Comparison of ENCODE assay signal across 14 cellular contexts in genomic region chr20:31747640-31748039, GRCh38. TPM values are rescaled to one million over a fixed set of nuclear protein-coding genes. Genes with fewer than 3 reads are reported as not detected.
A peak's percentile ranks its signal among the peaks of the same experiment; 100 is the strongest.
DNase-seq lines count a peak whose midpoint lies in the region; ATAC-seq and TF ChIP-seq lines count a peak whose summit lies in the region.
"Had no signal": no experiment of that assay in that cellular context is flagged by ENCODE, and none has a peak within 500 bp of the region (broad histone marks: within the 10 kb centered on the region; RNA-seq: fewer than 3 reads in every experiment).

No MANE protein-coding gene starts in this region.

- TF ChIP-seq CTCF in left ventricle myocardium inferior (IDR thresholded peaks at IDR 0.05; ENCODE audit: borderline replicate concordance) = no peak
- no peak for TF ChIP-seq CTCF in right atrium auricular region (IDR thresholded peaks at IDR 0.05)
- TF ChIP-seq CTCF in left lung (IDR thresholded peaks at IDR 0.05) = no peak
- no peak for TF ChIP-seq CTCF in type B pancreatic cell (conservative IDR thresholded peaks at IDR 0.05)
- no peak for TF ChIP-seq CTCF in vagina (IDR thresholded peaks at IDR 0.05)

- H3K4me1 ChIP-seq in left ventricle myocardium inferior (no peaks in the 10 kb centered on the region), right atrium auricular region (no peaks in the 10 kb centered on the region), adipocyte (ENCODE audit: control insufficient read depth, insufficient read depth, low read length) (peaks cover 34% of the 10 kb centered on the region), left lung (no peaks in the 10 kb centered on the region), vagina (no peaks in the 10 kb centered on the region)

- H3K4me1 Mint-ChIP-seq in type B pancreatic cell (ENCODE audit: unreplicated experiment) = peaks cover 34% of the 10 kb centered on the region

- H3K9me3 ChIP-seq in left ventricle myocardium inferior (replicated peaks) = no peaks in the 10 kb centered on the region
- no peaks in the 10 kb centered on the region for H3K9me3 ChIP-seq in right atrium auricular region
- H3K9me3 ChIP-seq in adipocyte (ENCODE audit: control insufficient read depth, low read length) = no peaks in the 10 kb centered on the region
- H3K9me3 ChIP-seq in left lung = no peaks in the 10 kb centered on the region
- no peaks in the 10 kb centered on the region for H3K9me3 ChIP-seq in vagina
- H3K9me3 ChIP-seq: HAP-1, MG63 had no signal

- H3K27ac ChIP-seq in left ventricle myocardium inferior (replicated peaks) (peak overlapping the region; percentile 23), right atrium auricular region (no peak overlapping the region), left lung (peak overlapping the region in 1 of 2 donors; percentile 29), vagina (no peak overlapping the region)

- DNase-seq in left ventricle myocardium inferior (no peak), right atrium auricular region (ENCODE audit: low spot score) (no peak), adipocyte (ENCODE audit: low read depth) (no peak), left lung (no peak), type B pancreatic cell (ENCODE audit: extremely low spot score, unreplicated experiment) (no peak), vagina (ENCODE audit: extremely low spot score in 2 of 2) (no peak)
- DNase-seq in activated CD4-positive, alpha-beta T cell treated with anti-CD3 and anti-CD28 coated beads, Interleukin-2, amount 50 U/mL, for 4 hours = no peak
- no peak for DNase-seq in activated naive CD4-positive, alpha-beta T cell treated with Interleukin-2 at 50 U/mL for 16 hours
- DNase-seq: activated CD4-positive, CD25-positive, alpha-beta regulatory T cell; activated T-cell treated with anti-CD3 and anti-CD28 coated beads for 4 hours; MG63; NCI-H345; OCI-M1 had no signal

- peak overlapping the region; percentile 48 for H3K9ac ChIP-seq in adipocyte (ENCODE audit: low read length)

- peak; percentile 44 for ATAC-seq in left lung

- intact Hi-C loops in left ventricle myocardium inferior (cut with micrococcal nuclease) = no loop called here
- intact Hi-C loops in left lung (cut with DNase I) = no loop called here
- intact Hi-C loops in vagina (cut with DNase I) = no loop called here

- H3K27me3 ChIP-seq in left ventricle myocardium inferior (ENCODE audit: low read depth) = no peaks in the 10 kb centered on the region
- H3K27me3 ChIP-seq in right atrium auricular region = no peaks in the 10 kb centered on the region
- H3K27me3 ChIP-seq in adipocyte (replicated peaks; ENCODE audit: control insufficient read depth, insufficient read depth, low read length) = no peaks in the 10 kb centered on the region
- no peaks in the 10 kb centered on the region for H3K27me3 ChIP-seq in left lung
- no peaks in the 10 kb centered on the region for H3K27me3 ChIP-seq in vagina
- H3K27me3 ChIP-seq: MG63 had no signal

- no peaks in the 10 kb centered on the region for H3K36me3 ChIP-seq in left ventricle myocardium inferior
- H3K36me3 ChIP-seq in right atrium auricular region = no peaks in the 10 kb centered on the region
- H3K36me3 ChIP-seq in adipocyte (ENCODE audit: control insufficient read depth, insufficient read depth, low read length, severe bottlenecking) = no peaks in the 10 kb centered on the region
- H3K36me3 ChIP-seq in left lung = no peaks in the 10 kb centered on the region
- H3K36me3 ChIP-seq in vagina = no peaks in the 10 kb centered on the region

- peak overlapping the region; percentile 75 for H3K27ac Mint-ChIP-seq in type B pancreatic cell

- no peak for TF ChIP-seq POLR2A in vagina (IDR thresholded peaks at IDR 0.05)

- H3K4me3 ChIP-seq in left ventricle myocardium inferior = no peak overlapping the region
- no peak overlapping the region for H3K4me3 ChIP-seq in right atrium auricular region
- H3K4me3 ChIP-seq in adipocyte (ENCODE audit: low read length) = no peak overlapping the region
- no peak overlapping the region for H3K4me3 ChIP-seq in left lung
- H3K4me3 ChIP-seq in vagina = no peak overlapping the region
- H3K4me3 ChIP-seq: HAP-1, MG63 had no signal

- peaks cover 33% of the 10 kb centered on the region for H3K36me3 Mint-ChIP-seq in type B pancreatic cell

- H3K27me3 Mint-ChIP-seq in type B pancreatic cell = no peaks in the 10 kb centered on the region

- peak overlapping the region; percentile 64 for H3K4me3 Mint-ChIP-seq in type B pancreatic cell

- no peaks in the 10 kb centered on the region for H3K9me3 Mint-ChIP-seq in type B pancreatic cell

RNA-seq across cellular contexts. Expression of gene TPX2, which starts 8.6 kb away (rescaled TPM):
- 0.71 TPM for total RNA-seq in left ventricle myocardium inferior
- total RNA-seq in right atrium auricular region = 1 to 10 TPM in 1 of 2 donors, under 1 TPM in 1; 0.20 to 2.9 TPM
- 10 to 100 TPM in 1 of 2 donors, 1 to 10 TPM in 1; 5.1 to 16.5 TPM for total RNA-seq in left lung
- total RNA-seq in type B pancreatic cell (ENCODE audit: low replicate concordance) = 45.0 and 130 TPM in 2 replicates
- total RNA-seq in vagina = 6.1 TPM

RNA-seq across cellular contexts. Expression of gene BCL2L1, which starts 25.0 kb away (rescaled TPM):
- total RNA-seq in left ventricle myocardium inferior = 53.2 TPM
- 10 to 100 TPM; 84.2 to 93.5 TPM for total RNA-seq in right atrium auricular region
- total RNA-seq in left lung = 100 to 1,000 TPM; 122 to 181 TPM
- total RNA-seq in type B pancreatic cell (ENCODE audit: low replicate concordance) = 142 and 243 TPM in 2 replicates
- total RNA-seq in vagina = 57.2 TPM
